8 cellular contexts compared by ENCODE assay signal in genomic region chr15:59160880-59161593, GRCh38. TPM values are rescaled to one million over a fixed set of nuclear protein-coding genes. Genes with fewer than 3 reads are reported as not detected.
DNase-seq lines count a peak whose midpoint lies in the region; ATAC-seq, FAIRE-seq and TF ChIP-seq lines count a peak whose summit lies in the region.

No MANE protein-coding gene starts in this region.

- peak; percentile 84 for ATAC-seq in Panc1
- no peak for ATAC-seq in HG02759 (IDR thresholded peaks at IDR 0.05; ENCODE audit: unreplicated experiment)

- BruUV-seq in Panc1 (replicated peaks; lab: Mats Ljungman, UMichigan): no TSS peak

- no peaks in the 10 kb centered on the region for H3K9me3 Mint-ChIP-seq in HFFc6

- DNase-seq in AG09309 (ENCODE audit: low read depth) (no peak), HFFc6 (no peak), Panc1 (ENCODE audit: low read depth, low spot score) (peak; percentile 2), esophagus squamous epithelium (lab: John Stamatoyannopoulos, UW) (no peak), superior temporal gyrus (ENCODE audit: extremely low spot score) (peak; percentile 62), frontal cortex (ENCODE audit: low spot score in 2 of 2) (no peak)
- no peak for DNase-seq in activated CD4-positive, CD25-positive, alpha-beta regulatory T cell treated with anti-CD3 and anti-CD28 coated beads, Interleukin-2, amount 50 U/mL, for 72 hours

- H3K36me3 Mint-ChIP-seq in HFFc6 (ENCODE audit: low read depth): peaks cover 12% of the 10 kb centered on the region

- no peak overlapping the region for H3K4me3 ChIP-seq in AG09309 (ENCODE audit: control insufficient read depth, low read depth, low read length)
- no peak overlapping the region for H3K4me3 ChIP-seq in Panc1 (ENCODE audit: low read depth in 2 of 2, low read length in 2 of 2)
- no peak overlapping the region for H3K4me3 ChIP-seq in esophagus squamous epithelium

- H3K4me1 ChIP-seq in Panc1 (ENCODE audit: control insufficient read depth, insufficient read depth, low read length) (no peaks in the 10 kb centered on the region), esophagus squamous epithelium (peaks cover 8 to 46% (median 17%) of the 10 kb centered on the region in 3 donors)

- peaks cover 5% of the 10 kb centered on the region; the same call in 1 of the 2 replicates for H3K27me3 Mint-ChIP-seq in HFFc6 (ENCODE audit: insufficient read depth)

- H3K27me3 ChIP-seq in Panc1 (ENCODE audit: control insufficient read depth, insufficient read depth, low read length) (no peaks in the 10 kb centered on the region), esophagus squamous epithelium (no peaks in the 10 kb centered on the region)

- TF ChIP-seq POLR2A in esophagus squamous epithelium (IDR thresholded peaks at IDR 0.05): no peak

- intact Hi-C loops in Panc1 (cut with micrococcal nuclease; ENCODE audit: unreplicated experiment): no loop called here
- intact Hi-C loops in esophagus squamous epithelium (cut with DNase I): no loop called here

- CTCF ChIA-PET in Panc1 (lab: Charles Lee): no interaction called here

- no peak overlapping the region for H3K4me3 Mint-ChIP-seq in HFFc6

- no peak overlapping the region for H3K27ac Mint-ChIP-seq in HFFc6

- 85 to 92% methylated on average over 19 to 20 of the region's 23 CpGs for WGBS in esophagus squamous epithelium, 2 donors

- H3K27ac ChIP-seq in Panc1 (ENCODE audit: low read length): no peak overlapping the region
- no peak overlapping the region for H3K27ac ChIP-seq in esophagus squamous epithelium

- H3K4me1 Mint-ChIP-seq in HFFc6 (ENCODE audit: low read depth): peaks cover 7% of the 10 kb centered on the region

- H3K36me3 ChIP-seq in Panc1 (ENCODE audit: control insufficient read depth, insufficient read depth, low read length) (no peaks in the 10 kb centered on the region), esophagus squamous epithelium (peaks cover 0 to 71% (median 12%) of the 10 kb centered on the region in 3 donors)

- FAIRE-seq in frontal cortex (lab: Jason Lieb, UNC): no peak

- TF ChIP-seq CTCF in AG09309 (IDR thresholded peaks at IDR 0.05; ENCODE audit: control insufficient read depth, insufficient read depth, low read depth, low read length, missing control alignments) (peak; percentile 60), HFFc6 (IDR thresholded peaks at IDR 0.05) (peak; percentile 76), Panc1 (IDR thresholded peaks at IDR 0.05) (peak; percentile 73; the same call in 1 of the 2 replicates), esophagus squamous epithelium (IDR thresholded peaks at IDR 0.05) (peak in 4 of 6 experiments; percentile 17 to 59 (median 31))

- in situ Hi-C loops in Panc1 (cut with HindIII; ENCODE audit: low pct_unique_long_range_greater_than_20kb, low sequenced_read_pairs): no loop called here

- no peaks in the 10 kb centered on the region for H3K9me3 ChIP-seq in Panc1 (ENCODE audit: control insufficient read depth, insufficient read depth, low read depth, low read length)
- H3K9me3 ChIP-seq in esophagus squamous epithelium: no peaks in the 10 kb centered on the region

- POLR2A ChIA-PET in Panc1 (lab: Charles Lee): no interaction called here

RNA-seq across cellular contexts. Expression of gene LDHAL6B, which starts 45.6 kb away (rescaled TPM):
- not detected for total RNA-seq in HFFc6 (2021; fragmentation: NEBNext Ultra II Directional; extraction: Animal tissue kit (Norgen Biotek cat#: 25700))
- total RNA-seq in Panc1 (2021; ENCODE audit: unreplicated experiment): not detected
- polyA plus RNA-seq in Panc1 (2012; ENCODE audit: insufficient read length): not detected
- not detected for total RNA-seq in esophagus squamous epithelium
- total RNA-seq in frontal cortex: not detected

RNA-seq across cellular contexts. Expression of gene CCNB2, which starts 56.1 kb away (rescaled TPM):
- 10 to 100 TPM; 27.7 to 61.5 (median 55.6) TPM for total RNA-seq in HFFc6 (2021; fragmentation: NEBNext Ultra II Directional; extraction: Animal tissue kit (Norgen Biotek cat#: 25700))
- total RNA-seq in Panc1 (2021; ENCODE audit: unreplicated experiment): 67.6 TPM
- 29.5 TPM for polyA plus RNA-seq in Panc1 (2012; ENCODE audit: insufficient read length)
- total RNA-seq in esophagus squamous epithelium: 10 to 100 TPM; 12.2 to 38.9 (median 23.0) TPM
- total RNA-seq in frontal cortex: 4.9 TPM

Comparison
In these comparisons a context has a peak if more than half of its experiments do, and no peak if none do; other contexts are left out.
1. DNase-seq: peak in Panc1 (single experiment) and superior temporal gyrus (single experiment); none in AG09309 (single experiment), HFFc6 (single experiment), esophagus squamous epithelium (single experiment), frontal cortex (0 of 2) and activated CD4-positive, CD25-positive, alpha-beta regulatory T cell treated with anti-CD3 and anti-CD28 coated beads, Interleukin-2, amount 50 U/mL, for 72 hours (single experiment).
2. Peak in every context shown above with its lines, with median percentiles within 50 percentile points of each other: CTCF ChIP-seq.